ENCODE assay signal across 12 cellular contexts in genomic region chr1:170122366-170122765, GRCh38. TPM values are rescaled to one million over a fixed set of nuclear protein-coding genes. Genes with fewer than 3 reads are reported as not detected.
"Had no signal": no experiment of that assay in that cellular context is flagged by ENCODE, and none has a peak within 500 bp of the region (broad histone marks: within the 10 kb centered on the region; RNA-seq: fewer than 3 reads in every experiment).

No MANE protein-coding gene starts in this region.

- H3K4me3 ChIP-seq: GM23248, GM23338, HAP-1 had no signal

- FAIRE-seq: H1, H54 had no signal

- H3K4me2 ChIP-seq: GM23338 had no signal

- H3K4me1 ChIP-seq: HAP-1 had no signal

- H2AFZ ChIP-seq: GM23248, GM23338 had no signal

- H3K9me3 ChIP-seq: HAP-1 had no signal

- H3K36me3 ChIP-seq: HAP-1 had no signal

- ATAC-seq: GM23338, HCT116 had no signal

- H3K9ac ChIP-seq: GM23248 had no signal

- H3K27ac ChIP-seq: GM23248 had no signal

- H3K4me3 Mint-ChIP-seq: GM23338, H9, HFFc6 had no signal

- DNase-seq: GM23248, GOT3, H7, H9, HCEC 1CT, HFFc6 had no signal

- H3K27ac Mint-ChIP-seq: GM23338, H9, HFFc6 had no signal

RNA-seq across cellular contexts. Expression of gene NTMT2, which starts 23.4 kb away (rescaled TPM):
- total RNA-seq: GM23248, GM23338, H1, H4, HFFc6 had no signal
- polyA plus RNA-seq: GM23248 had no signal
